In the genomic region with DNA sequence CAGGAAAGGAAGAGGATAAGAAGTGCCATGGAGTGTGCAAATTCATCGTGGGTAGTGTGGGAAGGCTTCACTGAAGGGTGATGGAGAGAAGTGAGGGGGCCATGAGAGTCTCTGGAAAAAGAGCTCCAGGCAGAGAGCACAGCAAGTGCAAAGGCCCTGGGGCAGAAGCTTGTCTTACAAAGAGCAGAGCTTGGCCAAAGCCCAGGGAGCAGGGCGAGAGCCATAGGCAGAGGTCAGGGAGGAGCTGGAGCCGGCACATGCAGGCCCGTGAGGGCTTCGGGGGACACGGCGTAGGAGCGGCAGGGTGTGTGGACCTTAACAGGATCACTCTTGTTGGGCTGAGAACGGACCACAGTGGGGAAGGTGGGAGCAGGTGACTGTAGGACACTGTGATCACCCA, we compare ENCODE assay signal across 15 cellular contexts.
DNase-seq lines count a peak whose midpoint lies in the region; ATAC-seq and TF ChIP-seq lines count a peak whose summit lies in the region.
"Had no signal": no experiment of that assay in that cellular context is flagged by ENCODE, and none has a peak within 500 bp of the region (broad histone marks: within the 10 kb centered on the region; RNA-seq: fewer than 3 reads in every experiment).

No MANE protein-coding gene starts in this region.

- peaks cover 79 to 95% of the 10 kb centered on the region in 2 donors for H3K36me3 Mint-ChIP-seq in stimulated activated naive B cell treated with anti-CD40 and anti-IgM and Interleukin-4, amounts not matched to agents 10 μg/mL and 1 μg/mL and 100 μg/mL, for 72 hours

- H3K27ac Mint-ChIP-seq in stimulated activated naive B cell treated with anti-CD40 and anti-IgM and Interleukin-4, amounts not matched to agents 10 μg/mL and 1 μg/mL and 100 μg/mL, for 72 hours: peak overlapping the region; percentile 53
- H3K27ac Mint-ChIP-seq: B cell; CD8-positive, alpha-beta T cell had no signal

- H3K4me1 Mint-ChIP-seq in stimulated activated naive B cell treated with anti-CD40 and anti-IgM and Interleukin-4, amounts not matched to agents 10 μg/mL and 1 μg/mL and 100 μg/mL, for 72 hours: peaks cover 41 to 59% of the 10 kb centered on the region in 2 donors

- no peak for TF ChIP-seq CTCF in HEK293 (tag by site-specific recombination; IDR thresholded peaks at IDR 0.05)

- H3K27me3 Mint-ChIP-seq in stimulated activated naive B cell treated with anti-CD40 and anti-IgM and Interleukin-4, amounts not matched to agents 10 μg/mL and 1 μg/mL and 100 μg/mL, for 72 hours: no peaks in the 10 kb centered on the region
- H3K27me3 Mint-ChIP-seq: B cell had no signal

- no peak overlapping the region for H3K27ac ChIP-seq in HEK293 (ENCODE audit: extremely low read depth, low read depth, low read length)

- peaks cover 0 to 4% of the 10 kb centered on the region in 2 donors for H3K9me3 Mint-ChIP-seq in stimulated activated naive B cell treated with anti-CD40 and anti-IgM and Interleukin-4, amounts not matched to agents 10 μg/mL and 1 μg/mL and 100 μg/mL, for 72 hours
- H3K9me3 Mint-ChIP-seq: CD8-positive, alpha-beta T cell had no signal

- POLR2A ChIA-PET in HEK293 (lab: Yijun Ruan, JAX): no interaction called here

- no peaks in the 10 kb centered on the region for H3K4me1 ChIP-seq in HEK293 (ENCODE audit: control insufficient read depth, insufficient read depth, low read length)
- H3K4me1 ChIP-seq: Caco-2 had no signal

- no peaks in the 10 kb centered on the region for H3K36me3 ChIP-seq in HEK293 (ENCODE audit: control insufficient read depth in 2 of 2, insufficient read depth in 1 of 2, low read length in 2 of 2)

- no peaks in the 10 kb centered on the region for H3K9me3 ChIP-seq in HEK293 (ENCODE audit: control insufficient read depth, insufficient read depth, low read depth, low read length)
- H3K9me3 ChIP-seq: Caco-2 had no signal

- CTCF ChIA-PET in HEK293 (lab: Yijun Ruan, JAX): interaction anchor here (0.6 kb wide), 1 partner anchor 153 kb away, joined by 3 read pairs; no protein-coding TSS in a partner anchor

- H3K4me3 ChIP-seq in HEK293 (ENCODE audit: low read depth, low read length): no peak overlapping the region

- peak; percentile 41 for DNase-seq in activated effector memory CD4-positive, alpha-beta T cell treated with anti-CD3 and anti-CD28 coated beads, Interleukin-2, amount 50 U/mL, for 16 hours
- no peak for DNase-seq in activated effector memory CD4-positive, alpha-beta T cell treated with Interleukin-2 at 50 U/mL for 16 hours
- DNase-seq in islet precursor cell (peak; percentile 32), NCI-H128 (lab: John Stamatoyannopoulos, UW; ENCODE audit: unreplicated experiment) (no peak), COLO668 (lab: John Stamatoyannopoulos, UW; ENCODE audit: unreplicated experiment) (no peak)
- DNase-seq in stimulated activated naive B cell treated with anti-CD40 and anti-IgM and Interleukin-4, amounts not matched to agents 10 μg/mL and 1 μg/mL and 100 μg/mL, for 72 hours: no peak
- DNase-seq: C1 segment of cervical spinal cord, Caco-2, GF-D8, HCEC 1CT, IMR-90 had no signal

- H3K4me3 Mint-ChIP-seq in stimulated activated naive B cell treated with anti-CD40 and anti-IgM and Interleukin-4, amounts not matched to agents 10 μg/mL and 1 μg/mL and 100 μg/mL, for 72 hours: no peak overlapping the region
- H3K4me3 Mint-ChIP-seq: B cell; CD8-positive, alpha-beta T cell had no signal

- ATAC-seq in stimulated activated naive B cell treated with anti-CD40 and anti-IgM and Interleukin-4, amounts not matched to agents 10 μg/mL and 1 μg/mL and 100 μg/mL, for 72 hours (replicated peaks): no peak
- no peak for ATAC-seq in HG02571 (IDR thresholded peaks at IDR 0.05; ENCODE audit: unreplicated experiment)
- ATAC-seq: CD8-positive, alpha-beta T cell had no signal

TF ChIP-seq in HEK293, 187 proteins besides CTCF, POLR2A, EP300 and RAD21:
- TF ChIP-seq ZNF623 (tag by site-specific recombination; IDR thresholded peaks at IDR 0.05) (peak; percentile 91), REPIN1 (tag by site-specific recombination; IDR thresholded peaks at IDR 0.05; ENCODE audit: low read depth) (no peak)
TF ChIP-seq in HEK293: peak in this region for 1.

Comparison
In these comparisons a context has a peak if more than half of its experiments do, and no peak if none do; other contexts are left out.
1. DNase-seq: peak in activated effector memory CD4-positive, alpha-beta T cell treated with anti-CD3 and anti-CD28 coated beads, Interleukin-2, amount 50 U/mL, for 16 hours (single experiment) and islet precursor cell (single experiment); none in activated effector memory CD4-positive, alpha-beta T cell treated with Interleukin-2 at 50 U/mL for 16 hours (single experiment), stimulated activated naive B cell treated with anti-CD40 and anti-IgM and Interleukin-4, amounts not matched to agents 10 μg/mL and 1 μg/mL and 100 μg/mL, for 72 hours (single experiment), NCI-H128 (single experiment) and COLO668 (single experiment).